In the genomic region with DNA sequence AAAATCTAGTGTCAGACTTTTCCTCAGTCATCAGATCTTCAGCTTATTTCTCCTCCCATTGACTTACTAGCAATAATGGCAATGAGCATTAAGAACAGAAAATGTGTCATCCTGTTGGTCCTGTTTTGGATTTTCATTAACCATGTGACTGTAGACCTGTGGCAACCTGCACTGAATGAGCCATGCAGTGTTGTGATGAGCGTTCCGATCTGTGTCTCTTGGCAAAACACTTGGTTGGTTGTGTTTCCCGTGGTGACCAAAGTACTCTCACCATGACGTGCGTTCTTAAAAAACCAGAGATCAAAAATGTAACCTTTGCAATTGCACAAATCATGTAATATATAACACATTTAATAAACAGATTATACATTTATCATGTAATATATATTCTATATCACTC, we compare ENCODE assay signal across 29 cellular contexts.
A peak's percentile ranks its signal among the peaks of the same experiment; 100 is the strongest.
DNase-seq lines count a peak whose midpoint lies in the region; ATAC-seq, FAIRE-seq and TF ChIP-seq lines count a peak whose summit lies in the region.
"Had no signal": no experiment of that assay in that cellular context is flagged by ENCODE, and none has a peak within 500 bp of the region (broad histone marks: within the 10 kb centered on the region; RNA-seq: fewer than 3 reads in every experiment).

No MANE protein-coding gene starts in this region.

- no TSS peak for BruUV-seq in HepG2 (replicated peaks; lab: Mats Ljungman, UMichigan)

- TF ChIP-seq EP300 in HepG2 (IDR thresholded peaks at IDR 0.05; ENCODE audit: low read depth in 2 of 2, low read length in 2 of 2), result no peak
- TF ChIP-seq EP300 in HepG2 (CRISPR knock-in tag; IDR thresholded peaks at IDR 0.05; ENCODE audit: borderline replicate concordance), result no peak

- DNase-seq in HepG2 (ENCODE audit: low spot score), result no peak
- DNase-seq in left lobe of liver (ENCODE audit: low spot score), result peak; percentile 80
- peak; percentile 53 for DNase-seq in ureter (ENCODE audit: low spot score)
- DNase-seq in midbrain (lab: John Stamatoyannopoulos, UW), result no peak
- DNase-seq in activated T-cell treated with anti-CD3 and anti-CD28 coated beads, Interleukin-2, amount 50 U/mL, for 1 hour, result no peak
- DNase-seq: ACHN; activated naive CD4-positive, alpha-beta T cell treated with anti-CD3 and anti-CD28 coated beads for 36 hours; activated T-cell treated with anti-CD3 and anti-CD28 coated beads, Interleukin-2, amount 50 U/mL, for 48 hours; amniotic stem cell; central memory CD4-positive, alpha-beta T cell; dorsolateral prefrontal cortex; EL; H7; IMR-90; NCI-H1105; ovary; SHP77 treated with DMSO at 0.1 percent for 48 hours; small intestine; testis had no signal

- TF ChIP-seq POLR2A in HepG2 (IDR thresholded peaks at IDR 0.05; ENCODE audit: insufficient read depth in 1 of 2, low read depth in 2 of 2, low read length in 2 of 2), result no peak

- no peaks in the 10 kb centered on the region for H3K9me3 ChIP-seq in liver (ENCODE audit: control insufficient read depth in 4 of 4, low read length in 3 of 4)
- no peaks in the 10 kb centered on the region for H3K9me3 ChIP-seq in HepG2 (ENCODE audit: low read length)
- H3K9me3 ChIP-seq: BLaER1 treated with 17β-estradiol and CSF1 and Interleukin-3, amounts not matched to agents 10 nM and 100 nM; ovary; testis had no signal

- H3K9ac ChIP-seq in liver (ENCODE audit: low read depth in 1 of 2, low read length in 2 of 2) (peak overlapping the region in 1 of 2 donors; percentile 63), HepG2 (ENCODE audit: insufficient read depth, low read depth, low read length) (no peak overlapping the region)
- H3K9ac ChIP-seq: BLaER1 treated with 17β-estradiol and CSF1 and Interleukin-3, amounts not matched to agents 10 nM and 100 nM had no signal

- POLR2A ChIA-PET in HepG2 (lab: Yijun Ruan, JAX), result no interaction called here

- FAIRE-seq in HepG2 (lab: Jason Lieb, UNC), result no peak
- FAIRE-seq: D721Med, endothelial cell of umbilical vein, small intestine, TTC549 had no signal

- CTCF ChIA-PET in HepG2 (lab: Yijun Ruan, JAX; ENCODE audit: low intra/inter-chr PET ratio, low total read pairs), result no interaction called here

- no peak for ATAC-seq in HepG2
- peak; percentile 97 for ATAC-seq in esophagus mucosa
- peak; percentile 67 for ATAC-seq in left lobe of liver
- ATAC-seq in GM19035 (IDR thresholded peaks at IDR 0.05; ENCODE audit: unreplicated experiment), result no peak
- ATAC-seq: natural killer cell treated with Interleukin-12 subunit alpha and Interleukin-12 subunit beta and Interleukin-15 and Interleukin-18, amount 100 ng/mL, for 72 hours; stimulated activated memory B cell treated with anti-CD40 and anti-IgM and Interleukin-4, amounts not matched to agents 10 μg/mL and 1 μg/mL and 100 μg/mL, for 72 hours had no signal

- H3K36me3 ChIP-seq in liver (ENCODE audit: control insufficient read depth in 4 of 4, insufficient read depth in 3 of 4, low read depth in 1 of 4, low read length in 3 of 4) (peaks cover 0 to 2% (median 0%) of the 10 kb centered on the region in 4 donors), HepG2 (replicated peaks in 1 of 2; ENCODE audit: control insufficient read depth in 1 of 2, insufficient read depth in 2 of 2, low read length in 2 of 2) (peaks cover 3 to 4% of the 10 kb centered on the region in 2 experiments; a peak in 2 of 5 replicates)
- H3K36me3 ChIP-seq: ovary had no signal

- no peaks in the 10 kb centered on the region for H3K79me2 ChIP-seq in HepG2 (ENCODE audit: insufficient read depth, low read length)

- no peak for TF ChIP-seq CTCF in liver (IDR thresholded peaks at IDR 0.05; ENCODE audit: low read depth, low read length, missing input control)
- no peak for TF ChIP-seq CTCF in HepG2 (CRISPR knock-in tag; IDR thresholded peaks at IDR 0.05)

- in situ Hi-C loops in HepG2 (cut with HindIII; ENCODE audit: extremely low pct_ligation_motif_present, low pct_unique_long_range_greater_than_20kb), result loop anchor here (5.0 kb wide), 1 partner anchor 187 kb away; no protein-coding TSS in a partner anchor

- WGBS in liver, result 42% methylated on average over 5 of the region's 5 CpGs
- WGBS in HepG2 (ENCODE audit: low lambda C conversion rate), result 98% methylated on average over 5 of the region's 5 CpGs

- no peaks in the 10 kb centered on the region for H4K20me1 ChIP-seq in HepG2 (ENCODE audit: insufficient read depth, low read length)
- H4K20me1 ChIP-seq: BLaER1 treated with 17β-estradiol and CSF1 and Interleukin-3, amounts not matched to agents 10 nM and 100 nM had no signal

- H3K27me3 ChIP-seq in liver (ENCODE audit: control insufficient read depth in 4 of 4, insufficient read depth in 4 of 4, low read length in 3 of 4), result no peaks in the 10 kb centered on the region
- no peaks in the 10 kb centered on the region for H3K27me3 ChIP-seq in HepG2 (ENCODE audit: control insufficient read depth in 1 of 2, insufficient read depth in 2 of 2, low read length in 2 of 2)
- H3K27me3 ChIP-seq: BLaER1 treated with 17β-estradiol and CSF1 and Interleukin-3, amounts not matched to agents 10 nM and 100 nM; dorsolateral prefrontal cortex; ovary; testis had no signal

- no peak overlapping the region for H2AFZ ChIP-seq in HepG2 (ENCODE audit: low read length)

- TF ChIP-seq RAD21 in liver (IDR thresholded peaks at IDR 0.05) (no peak), HepG2 (CRISPR knock-in tag; IDR thresholded peaks at IDR 0.05) (no peak)

- H3K4me1 ChIP-seq in liver (ENCODE audit: control insufficient read depth in 4 of 4, insufficient read depth in 4 of 4, low read length in 3 of 4) (peaks cover 0 to 7% (median 3%) of the 10 kb centered on the region in 4 donors), HepG2 (ENCODE audit: insufficient read depth, low read length) (peaks cover 11% of the 10 kb centered on the region)

- no peak overlapping the region for H3K4me3 ChIP-seq in liver (ENCODE audit: low read depth in 1 of 3, low read length in 3 of 3)
- H3K4me3 ChIP-seq in HepG2 (replicated peaks in 1 of 3; ENCODE audit: insufficient read depth in 1 of 3, low read depth in 2 of 3, low read length in 3 of 3), result no peak overlapping the region
- H3K4me3 ChIP-seq: BLaER1 treated with 17β-estradiol and CSF1 and Interleukin-3, amounts not matched to agents 10 nM and 100 nM; dorsolateral prefrontal cortex; ovary; testis had no signal

- no peak overlapping the region for H3K4me2 ChIP-seq in HepG2 (ENCODE audit: low read depth, low read length)
- H3K4me2 ChIP-seq: BLaER1 treated with 17β-estradiol and CSF1 and Interleukin-3, amounts not matched to agents 10 nM and 100 nM had no signal

- intact Hi-C loops in HepG2 (cut with micrococcal nuclease; ENCODE audit: unreplicated experiment), result loop anchor here (5.0 kb wide), 2 partner anchors 137 to 237 kb away; a partner anchor contains a TSS

- peak overlapping the region; percentile 71 to 86 for H3K27ac ChIP-seq in liver (ENCODE audit: low read depth in 1 of 2, low read length in 2 of 2)
- H3K27ac ChIP-seq in HepG2 (ENCODE audit: extremely low read length, insufficient read depth, low read length), result no peak overlapping the region
- H3K27ac ChIP-seq: BLaER1 treated with 17β-estradiol and CSF1 and Interleukin-3, amounts not matched to agents 10 nM and 100 nM; HL-60; ovary; testis had no signal

TF ChIP-seq in liver, 16 proteins besides CTCF, POLR2A, EP300 and RAD21 (continues in another document):
- TF ChIP-seq, protein P1, sequence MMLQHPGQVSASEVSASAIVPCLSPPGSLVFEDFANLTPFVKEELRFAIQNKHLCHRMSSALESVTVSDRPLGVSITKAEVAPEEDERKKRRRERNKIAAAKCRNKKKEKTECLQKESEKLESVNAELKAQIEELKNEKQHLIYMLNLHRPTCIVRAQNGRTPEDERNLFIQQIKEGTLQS (IDR thresholded peaks at IDR 0.05), result no peak
- no peak for TF ChIP-seq FOXA1 (IDR thresholded peaks at IDR 0.05)
- TF ChIP-seq NR2F2 (IDR thresholded peaks at IDR 0.05), result no peak
- TF ChIP-seq, protein P2, sequence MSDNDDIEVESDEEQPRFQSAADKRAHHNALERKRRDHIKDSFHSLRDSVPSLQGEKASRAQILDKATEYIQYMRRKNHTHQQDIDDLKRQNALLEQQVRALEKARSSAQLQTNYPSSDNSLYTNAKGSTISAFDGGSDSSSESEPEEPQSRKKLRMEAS (IDR thresholded peaks at IDR 0.05), result peak; percentile 97
- TF ChIP-seq EGR1 (IDR thresholded peaks at IDR 0.05; ENCODE audit: low read depth in 2 of 2), result peak in 1 of 2 donors; percentile 62
- TF ChIP-seq TAF1 (conservative IDR thresholded peaks at IDR 0.05), result no peak
- peak; percentile 29 for TF ChIP-seq FOXA2 (IDR thresholded peaks at IDR 0.05)
- TF ChIP-seq JUND (IDR thresholded peaks at IDR 0.05), result peak in 1 of 2 donors; percentile 70

TF ChIP-seq in HepG2, 621 proteins besides CTCF, POLR2A, EP300 and RAD21:
- no peak for TF ChIP-seq ELF3 (CRISPR knock-in tag; IDR thresholded peaks at IDR 0.05)
- no peak for TF ChIP-seq POLR2G (IDR thresholded peaks at IDR 0.05; ENCODE audit: low read depth, low read length)
- TF ChIP-seq, protein P3, sequence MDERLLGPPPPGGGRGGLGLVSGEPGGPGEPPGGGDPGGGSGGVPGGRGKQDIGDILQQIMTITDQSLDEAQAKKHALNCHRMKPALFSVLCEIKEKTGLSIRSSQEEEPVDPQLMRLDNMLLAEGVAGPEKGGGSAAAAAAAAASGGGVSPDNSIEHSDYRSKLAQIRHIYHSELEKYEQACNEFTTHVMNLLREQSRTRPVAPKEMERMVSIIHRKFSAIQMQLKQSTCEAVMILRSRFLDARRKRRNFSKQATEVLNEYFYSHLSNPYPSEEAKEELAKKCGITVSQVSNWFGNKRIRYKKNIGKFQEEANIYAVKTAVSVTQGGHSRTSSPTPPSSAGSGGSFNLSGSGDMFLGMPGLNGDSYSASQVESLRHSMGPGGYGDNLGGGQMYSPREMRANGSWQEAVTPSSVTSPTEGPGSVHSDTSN (CRISPR knock-in tag; IDR thresholded peaks at IDR 0.05), result no peak
- TF ChIP-seq STAT5B (CRISPR knock-in tag; IDR thresholded peaks at IDR 0.05), result no peak
- TF ChIP-seq ZBTB7A (CRISPR knock-in tag; IDR thresholded peaks at IDR 0.05), result no peak
- TF ChIP-seq NFIC (IDR thresholded peaks at IDR 0.05; ENCODE audit: low read length), result no peak
- no peak for TF ChIP-seq ZNF563 (CRISPR knock-in tag; IDR thresholded peaks at IDR 0.05)
- no peak for TF ChIP-seq TAF15 (IDR thresholded peaks at IDR 0.05; ENCODE audit: low read depth, low read length, poor library complexity, severe bottlenecking)
- no peak for TF ChIP-seq MEF2D (CRISPR knock-in tag; IDR thresholded peaks at IDR 0.05)
- TF ChIP-seq ZNF772 (CRISPR knock-in tag; IDR thresholded peaks at IDR 0.05), result no peak

Comparison
In these comparisons a context has a peak if more than half of its experiments do, and no peak if none do; other contexts are left out.
1. ATAC-seq: peak in esophagus mucosa (single experiment) and left lobe of liver (single experiment); none in HepG2 (single experiment) and GM19035 (single experiment).
2. DNase-seq: peak in left lobe of liver (single experiment) and ureter (single experiment); none in HepG2 (single experiment), midbrain (single experiment) and activated T-cell treated with anti-CD3 and anti-CD28 coated beads, Interleukin-2, amount 50 U/mL, for 1 hour (single experiment).